Comparison of ENCODE assay signal across 8 cellular contexts in genomic region chr16:1494129-1494640, GRCh38. TPM values are rescaled to one million over a fixed set of nuclear protein-coding genes. Genes with fewer than 3 reads are reported as not detected.
DNase-seq lines count a peak whose midpoint lies in the region; ATAC-seq, FAIRE-seq and TF ChIP-seq lines count a peak whose summit lies in the region.

No MANE protein-coding gene starts in this region.

- TF ChIP-seq CTCF in GM12874 (IDR thresholded peaks at IDR 0.05; ENCODE audit: insufficient read depth, low read depth, low read length) (0 out of 2 replicates have a peak, but pooled peaks have one; percentile 24), fibroblast of mammary gland (conservative IDR thresholded peaks at IDR 0.05; ENCODE audit: control insufficient read depth, insufficient read depth, low read depth, low read length) (peak; percentile 73), neural crest cell (conservative IDR thresholded peaks at IDR 0.05) (peak; percentile 31)

- in situ Hi-C loops in ACHN (cut with HindIII; ENCODE audit: low pct_ligation_motif_present, low pct_unique_long_range_greater_than_20kb, low sequenced_read_pairs) = no loop called here

- CTCF ChIA-PET in T-cell (lab: Charles Lee) = no interaction called here

- no peak for ATAC-seq in T-cell (replicated peaks in 1 of 4)
- no peak for ATAC-seq in GM18867 (IDR thresholded peaks at IDR 0.05; ENCODE audit: unreplicated experiment)
- no peak for ATAC-seq in GM19035 (IDR thresholded peaks at IDR 0.05; ENCODE audit: unreplicated experiment)

- H3K4me1 Mint-ChIP-seq in T-cell (peaks cover 12 to 19% (median 18%) of the 10 kb centered on the region in 3 donors), neural crest cell (peaks cover 16% of the 10 kb centered on the region)

- no peak for TF ChIP-seq POLR2A in H54 (IDR thresholded peaks at IDR 0.05; ENCODE audit: low read depth, low read length)

- H3K4me3 Mint-ChIP-seq in T-cell (peak overlapping the region; percentile 83 to 97 (median 93)), neural crest cell (peak overlapping the region; percentile 97)

- H3K27me3 Mint-ChIP-seq in T-cell (no peaks in the 10 kb centered on the region), neural crest cell (ENCODE audit: low read depth) (no peaks in the 10 kb centered on the region)

- DNase-seq in ACHN (peak; percentile 40), T-cell (no peak), fibroblast of mammary gland (ENCODE audit: low read depth) (peak; percentile 81), neural crest cell (ENCODE audit: low read depth, low spot score) (no peak), H54 (ENCODE audit: insufficient read length, low spot score) (no peak)

- POLR2A ChIA-PET in T-cell (lab: Charles Lee) = no interaction called here

- H3K9me3 Mint-ChIP-seq in T-cell (no peaks in the 10 kb centered on the region), neural crest cell (no peaks in the 10 kb centered on the region)

- H3K27ac Mint-ChIP-seq in T-cell = peak overlapping the region in 1 of 2 donors; percentile 79
- H3K27ac Mint-ChIP-seq in neural crest cell (ENCODE audit: unreplicated experiment) = peak overlapping the region; percentile 88

- peaks cover 11% of the 10 kb centered on the region for H3K36me3 Mint-ChIP-seq in T-cell
- no peaks in the 10 kb centered on the region for H3K36me3 Mint-ChIP-seq in neural crest cell (ENCODE audit: low read depth)

- FAIRE-seq in H54 (lab: Jason Lieb, UNC) = no peak

- H3K4me3 ChIP-seq in fibroblast of mammary gland (ENCODE audit: control insufficient read depth, low read depth, low read length) = peak overlapping the region; percentile 74

RNA-seq across cellular contexts. Expression of gene TELO2, which starts 1.0 kb away (rescaled TPM):
- 10 to 100 TPM; 36.0 to 73.0 (median 56.1) TPM for total RNA-seq in T-cell
- 77.9 and 87.5 TPM in 2 replicates for total RNA-seq in neural crest cell

RNA-seq across cellular contexts. Expression of gene PTX4, which starts 5.4 kb away (rescaled TPM):
- total RNA-seq in T-cell = under 1 TPM in 1 of 5 donors, not detected in 4; 0.26 TPM
- 0.28 TPM in 1 of 2 replicates, not detected in the other for total RNA-seq in neural crest cell

RNA-seq across cellular contexts. Expression of gene CLCN7, which starts 19.4 kb away (rescaled TPM):
- total RNA-seq in T-cell (100 to 1,000 TPM in 3 of 5 donors, 10 to 100 TPM in 2; 77.1 to 141 (median 114) TPM), neural crest cell (74.5 and 82.4 TPM in 2 replicates)

RNA-seq across cellular contexts. Expression of gene TMEM204, which starts 39.3 kb away (rescaled TPM):
- total RNA-seq in T-cell (100 to 1,000 TPM in 3 of 5 donors, 10 to 100 TPM in 2; 33.1 to 158 (median 115) TPM), neural crest cell (0.98 and 1.3 TPM in 2 replicates)

RNA-seq across cellular contexts. Expression of gene CCDC154, which starts 49.8 kb away (rescaled TPM):
- total RNA-seq in T-cell = 1 to 10 TPM; 2.5 to 9.3 (median 6.5) TPM
- 1.2 and 1.9 TPM in 2 replicates for total RNA-seq in neural crest cell

Comparison
In these comparisons a context has a peak if more than half of its experiments do, and no peak if none do; other contexts are left out.
1. DNase-seq: peak in ACHN (single experiment) and fibroblast of mammary gland (single experiment); none in T-cell (0 of 34), neural crest cell (single experiment) and H54 (single experiment).
2. Peak in every context shown above with its lines, with median percentiles within 50 percentile points of each other: CTCF ChIP-seq.